18 cellular contexts compared by ENCODE assay signal in the genomic region with DNA sequence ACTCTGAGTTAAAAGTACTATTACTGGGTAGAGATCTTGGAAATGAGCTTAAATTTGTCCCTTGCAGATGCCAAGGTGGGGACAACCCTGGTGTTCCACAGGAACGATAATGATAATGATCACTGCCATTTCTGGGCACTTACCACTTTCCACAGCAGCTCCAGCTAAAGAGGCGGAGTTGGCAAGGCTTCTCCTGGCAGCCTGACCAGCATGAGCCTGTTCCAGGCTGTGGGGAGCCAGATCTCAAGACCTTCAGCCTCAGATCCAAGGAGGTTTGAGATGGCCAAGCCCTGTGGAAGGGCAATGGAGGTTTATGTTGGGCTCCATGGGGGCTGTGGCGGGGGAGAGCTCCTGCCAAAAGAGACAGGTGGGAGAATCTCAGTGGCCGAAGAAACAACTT.
DNase-seq lines count a peak whose midpoint lies in the region; TF ChIP-seq lines count a peak whose summit lies in the region.
"Had no signal": no experiment of that assay in that cellular context is flagged by ENCODE, and none has a peak within 500 bp of the region (broad histone marks: within the 10 kb centered on the region; RNA-seq: fewer than 3 reads in every experiment).

No MANE protein-coding gene starts in this region.

- intact Hi-C loops in posterior cingulate gyrus (cut with DNase I) (no loop called here), left ventricle myocardium inferior (cut with micrococcal nuclease) (no loop called here)

- TF ChIP-seq CTCF in left ventricle myocardium inferior (IDR thresholded peaks at IDR 0.05; ENCODE audit: borderline replicate concordance): no peak

- peaks cover 9% of the 10 kb centered on the region for H3K27me3 ChIP-seq in left ventricle myocardium inferior (ENCODE audit: low read depth)
- H3K27me3 ChIP-seq: BE2C had no signal

- H3K4me3 ChIP-seq in left ventricle myocardium inferior: no peak overlapping the region
- H3K4me3 ChIP-seq: GM23248, HAP-1 had no signal

- DNase-seq in NCI-H2029 (lab: John Stamatoyannopoulos, UW) (peak; percentile 67), NCI-H2196 treated with DMSO at 0.1 percent for 48 hours (lab: John Stamatoyannopoulos, UW; ENCODE audit: unreplicated experiment) (peak; percentile 17), cerebellar cortex (ENCODE audit: low spot score) (peak; percentile 40), posterior cingulate gyrus (peak in 6 of 10 donors; percentile 30 to 77 (median 40)), left ventricle myocardium inferior (no peak), NCI-H128 (lab: John Stamatoyannopoulos, UW; ENCODE audit: unreplicated experiment) (no peak)
- DNase-seq in stimulated activated naive CD4-positive, alpha-beta T cell treated with Interleukin-2 at 50 U/mL for 16 hours (lab: John Stamatoyannopoulos, UW): no peak
- DNase-seq: ACHN; BE2C; CD4-positive, CD25-positive, alpha-beta regulatory T cell; CD8-positive, alpha-beta memory T cell; COR-L47; DMS 273 treated with DMSO at 0.1 percent for 48 hours; DMS53; DND-41; EL; GM23248 had no signal

- no peaks in the 10 kb centered on the region for H3K9me3 ChIP-seq in left ventricle myocardium inferior (replicated peaks)
- H3K9me3 ChIP-seq: BE2C, HAP-1 had no signal

- no peaks in the 10 kb centered on the region for H3K36me3 ChIP-seq in left ventricle myocardium inferior
- H3K36me3 ChIP-seq: BE2C, HAP-1 had no signal

- no peaks in the 10 kb centered on the region for H3K4me1 ChIP-seq in left ventricle myocardium inferior
- H3K4me1 ChIP-seq: BE2C, HAP-1 had no signal

- H3K27ac ChIP-seq in left ventricle myocardium inferior (replicated peaks): no peak overlapping the region
- H3K27ac ChIP-seq: GM23248 had no signal

Comparison
In these comparisons a context has a peak if more than half of its experiments do, and no peak if none do; other contexts are left out.
1. DNase-seq: peak in NCI-H2029 (single experiment), NCI-H2196 treated with DMSO at 0.1 percent for 48 hours (single experiment), cerebellar cortex (single experiment) and posterior cingulate gyrus (6 of 10); none in stimulated activated naive CD4-positive, alpha-beta T cell treated with Interleukin-2 at 50 U/mL for 16 hours (single experiment), left ventricle myocardium inferior (single experiment) and NCI-H128 (single experiment).